Comparison of ENCODE assay signal across 12 cellular contexts in genomic region chr15:82146990-82147461, GRCh38.
DNase-seq lines count a peak whose midpoint lies in the region; ATAC-seq and TF ChIP-seq lines count a peak whose summit lies in the region.
"Had no signal": no experiment of that assay in that cellular context is flagged by ENCODE, and none has a peak within 500 bp of the region (broad histone marks: within the 10 kb centered on the region; RNA-seq: fewer than 3 reads in every experiment).

No MANE protein-coding gene starts in this region.

- H3K9me3 Mint-ChIP-seq in natural killer cell = no peaks in the 10 kb centered on the region
- H3K9me3 Mint-ChIP-seq in CD8-positive, alpha-beta T cell = no peaks in the 10 kb centered on the region
- H3K9me3 Mint-ChIP-seq: effector memory CD8-positive, alpha-beta T cell had no signal

- H3K27ac Mint-ChIP-seq in natural killer cell = no peak overlapping the region
- H3K27ac Mint-ChIP-seq in CD8-positive, alpha-beta T cell = no peak overlapping the region

- no peaks in the 10 kb centered on the region for H3K27me3 ChIP-seq in left lung
- H3K27me3 ChIP-seq in CD8-positive, alpha-beta T cell (ENCODE audit: insufficient read depth, low read length) = no peaks in the 10 kb centered on the region
- H3K27me3 ChIP-seq: BE2C had no signal

- no peaks in the 10 kb centered on the region for H3K4me1 Mint-ChIP-seq in natural killer cell
- H3K4me1 Mint-ChIP-seq in CD8-positive, alpha-beta T cell (ENCODE audit: low read depth) = no peaks in the 10 kb centered on the region

- POLR2A ChIA-PET in CD8-positive, alpha-beta T cell (lab: Charles Lee) = interaction anchor here (1.1 kb wide), 1 partner anchor 14 kb away, joined by 3 read pairs; no protein-coding TSS in a partner anchor

- H3K36me3 Mint-ChIP-seq in natural killer cell = peaks cover 16% of the 10 kb centered on the region
- H3K36me3 Mint-ChIP-seq in CD8-positive, alpha-beta T cell = peaks cover 44% of the 10 kb centered on the region

- H3K4me3 ChIP-seq in cardiac fibroblast (replicated peaks in 1 of 2; ENCODE audit: low read depth in 2 of 2, low read length in 2 of 2) (no peak overlapping the region), left lung (no peak overlapping the region)
- no peak overlapping the region for H3K4me3 ChIP-seq in CD8-positive, alpha-beta T cell (ENCODE audit: low read depth, low read length)

- H3K27ac ChIP-seq in left lung = no peak overlapping the region
- no peak overlapping the region for H3K27ac ChIP-seq in CD8-positive, alpha-beta T cell (ENCODE audit: low read depth, low read length)

- H3K36me3 ChIP-seq in left lung = peaks cover 0 to 26% of the 10 kb centered on the region in 2 donors
- H3K36me3 ChIP-seq in CD8-positive, alpha-beta T cell (ENCODE audit: insufficient read depth, low read length) = peaks cover 5% of the 10 kb centered on the region
- H3K36me3 ChIP-seq: BE2C had no signal

- intact Hi-C loops in left lung (cut with DNase I) (no loop called here), natural killer cell (cut with micrococcal nuclease) (no loop called here)
- intact Hi-C loops in CD8-positive, alpha-beta T cell (cut with DNase I, micrococcal nuclease) = no loop called here

- CTCF ChIA-PET in CD8-positive, alpha-beta T cell (lab: Charles Lee) = interaction anchor here (1.1 kb wide), 1 partner anchor 39 kb away, joined by 3 read pairs; no protein-coding TSS in a partner anchor

- peak; percentile 40 for ATAC-seq in left lung
- no peak for ATAC-seq in natural killer cell
- no peak for ATAC-seq in GM18858 (IDR thresholded peaks at IDR 0.05; ENCODE audit: unreplicated experiment)
- ATAC-seq in CD8-positive, alpha-beta T cell = no peak
- ATAC-seq: effector memory CD8-positive, alpha-beta T cell; left lobe of liver had no signal

- no peaks in the 10 kb centered on the region for H3K27me3 Mint-ChIP-seq in natural killer cell (ENCODE audit: low read depth in 2 of 2)
- no peaks in the 10 kb centered on the region for H3K27me3 Mint-ChIP-seq in CD8-positive, alpha-beta T cell (ENCODE audit: low read depth)
- H3K27me3 Mint-ChIP-seq: effector memory CD8-positive, alpha-beta T cell had no signal

- no peak overlapping the region for H3K4me3 Mint-ChIP-seq in natural killer cell
- no peak overlapping the region for H3K4me3 Mint-ChIP-seq in CD8-positive, alpha-beta T cell
- H3K4me3 Mint-ChIP-seq: effector memory CD8-positive, alpha-beta T cell had no signal

- DNase-seq in AG08396 (ENCODE audit: low spot score) = peak; percentile 51
- DNase-seq in LoVo (ENCODE audit: low spot score) = peak; percentile 27
- DNase-seq in cardiac fibroblast (ENCODE audit: low read depth in 2 of 2) = peak; percentile 63 to 93
- DNase-seq in left lung = no peak
- DNase-seq in NCI-H2227 (lab: John Stamatoyannopoulos, UW; ENCODE audit: unreplicated experiment) = no peak
- no peak for DNase-seq in natural killer cell
- DNase-seq in CD8-positive, alpha-beta T cell = no peak
- DNase-seq: BE2C; effector memory CD8-positive, alpha-beta T cell; retina had no signal

- H3K9me3 ChIP-seq in left lung = no peaks in the 10 kb centered on the region
- H3K9me3 ChIP-seq in CD8-positive, alpha-beta T cell (ENCODE audit: low read length) = no peaks in the 10 kb centered on the region
- H3K9me3 ChIP-seq: BE2C had no signal

- TF ChIP-seq CTCF in cardiac fibroblast (IDR thresholded peaks at IDR 0.05; ENCODE audit: low read depth, low read length) (no peak), left lung (IDR thresholded peaks at IDR 0.05) (no peak), natural killer cell (IDR thresholded peaks at IDR 0.05) (no peak)
- no peak for TF ChIP-seq CTCF in CD8-positive, alpha-beta T cell (IDR thresholded peaks at IDR 0.05)

- H3K4me1 ChIP-seq in left lung = no peaks in the 10 kb centered on the region
- no peaks in the 10 kb centered on the region for H3K4me1 ChIP-seq in CD8-positive, alpha-beta T cell (ENCODE audit: insufficient read depth, low read length)
- H3K4me1 ChIP-seq: BE2C had no signal

Comparison
In these comparisons a context has a peak if more than half of its experiments do, and no peak if none do; other contexts are left out.
1. DNase-seq: peak in AG08396 (single experiment), LoVo (single experiment) and cardiac fibroblast (2 of 2); none in left lung (0 of 2), NCI-H2227 (single experiment), natural killer cell (single experiment) and CD8-positive, alpha-beta T cell (0 of 7).